ENCODE assay signal across 1 cellular context in the genomic region with DNA sequence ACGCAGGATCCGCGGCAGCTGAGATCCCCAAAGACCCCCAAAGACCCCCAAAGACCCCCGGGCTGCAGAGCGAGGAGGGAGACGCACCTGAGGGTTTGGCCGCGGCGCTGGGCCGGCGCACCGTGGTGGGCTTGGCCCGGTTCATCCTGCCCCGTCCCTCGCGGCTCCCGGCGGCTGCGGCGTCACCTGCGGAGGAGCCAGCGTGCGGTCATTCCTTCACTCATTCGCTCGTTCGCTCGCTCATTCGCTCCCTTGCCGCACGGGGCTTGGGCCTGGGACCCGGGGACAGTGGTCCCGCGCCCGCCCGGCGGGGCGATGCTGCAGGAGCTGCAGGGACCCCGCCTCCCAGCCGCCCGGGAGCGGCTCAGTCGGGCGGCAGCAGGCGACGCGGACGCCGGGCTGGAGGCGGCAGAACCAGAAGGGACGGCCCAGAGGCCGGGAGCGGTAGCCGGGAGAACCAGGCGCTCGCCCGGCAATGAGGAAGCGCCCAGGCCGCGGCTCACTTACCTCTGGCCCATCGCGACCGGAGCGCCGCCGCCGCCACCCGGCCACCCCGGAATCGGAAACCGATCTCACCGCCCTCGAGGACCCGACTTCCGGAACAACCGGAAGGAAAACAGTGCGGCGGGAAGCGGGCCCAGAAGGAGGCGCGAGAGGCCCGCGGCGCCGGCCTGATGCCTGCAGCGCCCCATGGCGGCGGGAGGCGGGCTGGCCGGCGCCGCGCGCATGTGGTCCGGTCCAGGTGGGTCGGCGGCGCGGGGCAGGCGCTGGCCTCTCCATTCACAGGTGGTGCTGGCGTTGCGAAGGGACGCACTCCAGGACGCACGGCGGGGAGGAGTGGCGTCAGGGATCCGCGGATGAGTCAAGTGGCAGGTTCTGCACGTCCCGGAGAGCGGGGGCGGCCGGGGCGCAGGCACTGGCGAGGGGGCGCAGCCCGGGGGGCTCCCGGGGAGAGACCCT.
TF ChIP-seq lines count a peak whose summit lies in the region.

TSS of gene INTS1 (minus strand) at position 574 of the 960 bp plus-strand sequence. CDS start at position 145, 429 bp downstream.

TF ChIP-seq in H1, 55 proteins besides CTCF, POLR2A, EP300 and RAD21 (continues in another document):
- TF ChIP-seq, protein P1, sequence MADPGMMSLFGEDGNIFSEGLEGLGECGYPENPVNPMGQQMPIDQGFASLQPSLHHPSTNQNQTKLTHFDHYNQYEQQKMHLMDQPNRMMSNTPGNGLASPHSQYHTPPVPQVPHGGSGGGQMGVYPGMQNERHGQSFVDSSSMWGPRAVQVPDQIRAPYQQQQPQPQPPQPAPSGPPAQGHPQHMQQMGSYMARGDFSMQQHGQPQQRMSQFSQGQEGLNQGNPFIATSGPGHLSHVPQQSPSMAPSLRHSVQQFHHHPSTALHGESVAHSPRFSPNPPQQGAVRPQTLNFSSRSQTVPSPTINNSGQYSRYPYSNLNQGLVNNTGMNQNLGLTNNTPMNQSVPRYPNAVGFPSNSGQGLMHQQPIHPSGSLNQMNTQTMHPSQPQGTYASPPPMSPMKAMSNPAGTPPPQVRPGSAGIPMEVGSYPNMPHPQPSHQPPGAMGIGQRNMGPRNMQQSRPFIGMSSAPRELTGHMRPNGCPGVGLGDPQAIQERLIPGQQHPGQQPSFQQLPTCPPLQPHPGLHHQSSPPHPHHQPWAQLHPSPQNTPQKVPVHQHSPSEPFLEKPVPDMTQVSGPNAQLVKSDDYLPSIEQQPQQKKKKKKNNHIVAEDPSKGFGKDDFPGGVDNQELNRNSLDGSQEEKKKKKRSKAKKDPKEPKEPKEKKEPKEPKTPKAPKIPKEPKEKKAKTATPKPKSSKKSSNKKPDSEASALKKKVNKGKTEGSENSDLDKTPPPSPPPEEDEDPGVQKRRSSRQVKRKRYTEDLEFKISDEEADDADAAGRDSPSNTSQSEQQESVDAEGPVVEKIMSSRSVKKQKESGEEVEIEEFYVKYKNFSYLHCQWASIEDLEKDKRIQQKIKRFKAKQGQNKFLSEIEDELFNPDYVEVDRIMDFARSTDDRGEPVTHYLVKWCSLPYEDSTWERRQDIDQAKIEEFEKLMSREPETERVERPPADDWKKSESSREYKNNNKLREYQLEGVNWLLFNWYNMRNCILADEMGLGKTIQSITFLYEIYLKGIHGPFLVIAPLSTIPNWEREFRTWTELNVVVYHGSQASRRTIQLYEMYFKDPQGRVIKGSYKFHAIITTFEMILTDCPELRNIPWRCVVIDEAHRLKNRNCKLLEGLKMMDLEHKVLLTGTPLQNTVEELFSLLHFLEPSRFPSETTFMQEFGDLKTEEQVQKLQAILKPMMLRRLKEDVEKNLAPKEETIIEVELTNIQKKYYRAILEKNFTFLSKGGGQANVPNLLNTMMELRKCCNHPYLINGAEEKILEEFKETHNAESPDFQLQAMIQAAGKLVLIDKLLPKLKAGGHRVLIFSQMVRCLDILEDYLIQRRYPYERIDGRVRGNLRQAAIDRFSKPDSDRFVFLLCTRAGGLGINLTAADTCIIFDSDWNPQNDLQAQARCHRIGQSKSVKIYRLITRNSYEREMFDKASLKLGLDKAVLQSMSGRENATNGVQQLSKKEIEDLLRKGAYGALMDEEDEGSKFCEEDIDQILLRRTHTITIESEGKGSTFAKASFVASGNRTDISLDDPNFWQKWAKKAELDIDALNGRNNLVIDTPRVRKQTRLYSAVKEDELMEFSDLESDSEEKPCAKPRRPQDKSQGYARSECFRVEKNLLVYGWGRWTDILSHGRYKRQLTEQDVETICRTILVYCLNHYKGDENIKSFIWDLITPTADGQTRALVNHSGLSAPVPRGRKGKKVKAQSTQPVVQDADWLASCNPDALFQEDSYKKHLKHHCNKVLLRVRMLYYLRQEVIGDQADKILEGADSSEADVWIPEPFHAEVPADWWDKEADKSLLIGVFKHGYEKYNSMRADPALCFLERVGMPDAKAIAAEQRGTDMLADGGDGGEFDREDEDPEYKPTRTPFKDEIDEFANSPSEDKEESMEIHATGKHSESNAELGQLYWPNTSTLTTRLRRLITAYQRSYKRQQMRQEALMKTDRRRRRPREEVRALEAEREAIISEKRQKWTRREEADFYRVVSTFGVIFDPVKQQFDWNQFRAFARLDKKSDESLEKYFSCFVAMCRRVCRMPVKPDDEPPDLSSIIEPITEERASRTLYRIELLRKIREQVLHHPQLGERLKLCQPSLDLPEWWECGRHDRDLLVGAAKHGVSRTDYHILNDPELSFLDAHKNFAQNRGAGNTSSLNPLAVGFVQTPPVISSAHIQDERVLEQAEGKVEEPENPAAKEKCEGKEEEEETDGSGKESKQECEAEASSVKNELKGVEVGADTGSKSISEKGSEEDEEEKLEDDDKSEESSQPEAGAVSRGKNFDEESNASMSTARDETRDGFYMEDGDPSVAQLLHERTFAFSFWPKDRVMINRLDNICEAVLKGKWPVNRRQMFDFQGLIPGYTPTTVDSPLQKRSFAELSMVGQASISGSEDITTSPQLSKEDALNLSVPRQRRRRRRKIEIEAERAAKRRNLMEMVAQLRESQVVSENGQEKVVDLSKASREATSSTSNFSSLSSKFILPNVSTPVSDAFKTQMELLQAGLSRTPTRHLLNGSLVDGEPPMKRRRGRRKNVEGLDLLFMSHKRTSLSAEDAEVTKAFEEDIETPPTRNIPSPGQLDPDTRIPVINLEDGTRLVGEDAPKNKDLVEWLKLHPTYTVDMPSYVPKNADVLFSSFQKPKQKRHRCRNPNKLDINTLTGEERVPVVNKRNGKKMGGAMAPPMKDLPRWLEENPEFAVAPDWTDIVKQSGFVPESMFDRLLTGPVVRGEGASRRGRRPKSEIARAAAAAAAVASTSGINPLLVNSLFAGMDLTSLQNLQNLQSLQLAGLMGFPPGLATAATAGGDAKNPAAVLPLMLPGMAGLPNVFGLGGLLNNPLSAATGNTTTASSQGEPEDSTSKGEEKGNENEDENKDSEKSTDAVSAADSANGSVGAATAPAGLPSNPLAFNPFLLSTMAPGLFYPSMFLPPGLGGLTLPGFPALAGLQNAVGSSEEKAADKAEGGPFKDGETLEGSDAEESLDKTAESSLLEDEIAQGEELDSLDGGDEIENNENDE (IDR thresholded peaks at IDR 0.05; ENCODE audit: insufficient replicate concordance, low read length) = no peak
- TF ChIP-seq KDM1A (IDR thresholded peaks at IDR 0.05; ENCODE audit: borderline replicate concordance, low read length) = no peak
- no peak for TF ChIP-seq KDM4A (IDR thresholded peaks at IDR 0.05; ENCODE audit: low read depth, low read length, severe bottlenecking)
- peak; percentile 35; the same call in 1 of the 2 replicates for TF ChIP-seq POLR2AphosphoS5 (IDR thresholded peaks at IDR 0.05; ENCODE audit: low read depth, low read length)
- no peak for TF ChIP-seq CEBPB (IDR thresholded peaks at IDR 0.05; ENCODE audit: low read depth, low read length)
- peak; percentile 97 for TF ChIP-seq EGR1 (IDR thresholded peaks at IDR 0.05; ENCODE audit: borderline replicate concordance, low read depth, low read length)
- 0 out of 2 replicates have a peak, but pooled peaks have one; percentile 56 for TF ChIP-seq GTF2F1 (IDR thresholded peaks at IDR 0.05; ENCODE audit: borderline replicate concordance, low read depth, low read length)
- TF ChIP-seq SP4 (IDR thresholded peaks at IDR 0.05; ENCODE audit: low read length) = no peak
- TF ChIP-seq TCF12 (IDR thresholded peaks at IDR 0.05; ENCODE audit: low read depth, low read length) = 0 out of 2 replicates have a peak, but pooled peaks have one; percentile 15
- no peak for TF ChIP-seq MAFK (IDR thresholded peaks at IDR 0.05; ENCODE audit: low read depth, low read length)
- TF ChIP-seq SIN3A (conservative IDR thresholded peaks at IDR 0.05 in 1 of 2, IDR thresholded peaks at IDR 0.05 in 1 of 2; ENCODE audit: low read depth in 1 of 2, low read length in 2 of 2) = peak; percentile 68 to 78; a peak in 1 of 4 replicates
- TF ChIP-seq RBBP5 (IDR thresholded peaks at IDR 0.05; ENCODE audit: borderline replicate concordance, low read depth, low read length) = peak; percentile 32; the same call in 1 of the 2 replicates
- no peak for TF ChIP-seq CTBP2 (IDR thresholded peaks at IDR 0.05; ENCODE audit: borderline replicate concordance, insufficient read depth, insufficient read length, low read length)
- no peak for TF ChIP-seq NRF1 (IDR thresholded peaks at IDR 0.05; ENCODE audit: low read depth, low read length)
- no peak for TF ChIP-seq RFX5 (IDR thresholded peaks at IDR 0.05; ENCODE audit: borderline replicate concordance, low read depth, low read length)
- TF ChIP-seq SP2 (IDR thresholded peaks at IDR 0.05; ENCODE audit: low read length) = peak; percentile 35; the same call in 1 of the 2 replicates
- TF ChIP-seq NANOG (IDR thresholded peaks at IDR 0.05; ENCODE audit: insufficient read depth, low read depth, low read length, poor library complexity, severe bottlenecking) = no peak
- TF ChIP-seq RNF2 (IDR thresholded peaks at IDR 0.05; ENCODE audit: borderline replicate concordance, low read depth, low read length, missing control alignments, poor library complexity, severe bottlenecking) = no peak
- no peak for TF ChIP-seq BACH1 (IDR thresholded peaks at IDR 0.05; ENCODE audit: low read length)
- TF ChIP-seq TAF7 (optimal IDR thresholded peaks at IDR 0.05; ENCODE audit: borderline replicate concordance, low read depth, low read length) = peak; percentile 89
- TF ChIP-seq YY1 (IDR thresholded peaks at IDR 0.05; ENCODE audit: low read depth, low read length) = peak; percentile 67; the same call in 1 of the 2 replicates
- TF ChIP-seq JUND (IDR thresholded peaks at IDR 0.05; ENCODE audit: low read length) = no peak
- TF ChIP-seq SP1 (IDR thresholded peaks at IDR 0.05; ENCODE audit: low read depth, low read length) = no peak
- no peak for TF ChIP-seq EZH2 (IDR thresholded peaks at IDR 0.05; ENCODE audit: low read depth, low read length, severe bottlenecking)
- TF ChIP-seq, protein P2, sequence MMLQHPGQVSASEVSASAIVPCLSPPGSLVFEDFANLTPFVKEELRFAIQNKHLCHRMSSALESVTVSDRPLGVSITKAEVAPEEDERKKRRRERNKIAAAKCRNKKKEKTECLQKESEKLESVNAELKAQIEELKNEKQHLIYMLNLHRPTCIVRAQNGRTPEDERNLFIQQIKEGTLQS (IDR thresholded peaks at IDR 0.05; ENCODE audit: insufficient read depth, low read depth, low read length) = 0 out of 2 replicates have a peak, but pooled peaks have one; percentile 34
- no peak for TF ChIP-seq BRCA1 (IDR thresholded peaks at IDR 0.05; ENCODE audit: low read depth, low read length)
- no peak for TF ChIP-seq BCL11A (IDR thresholded peaks at IDR 0.05; ENCODE audit: low read depth in 2 of 2, low read length in 2 of 2)
- TF ChIP-seq CHD1 (IDR thresholded peaks at IDR 0.05; ENCODE audit: low read depth, low read length) = no peak
- TF ChIP-seq, protein P3, sequence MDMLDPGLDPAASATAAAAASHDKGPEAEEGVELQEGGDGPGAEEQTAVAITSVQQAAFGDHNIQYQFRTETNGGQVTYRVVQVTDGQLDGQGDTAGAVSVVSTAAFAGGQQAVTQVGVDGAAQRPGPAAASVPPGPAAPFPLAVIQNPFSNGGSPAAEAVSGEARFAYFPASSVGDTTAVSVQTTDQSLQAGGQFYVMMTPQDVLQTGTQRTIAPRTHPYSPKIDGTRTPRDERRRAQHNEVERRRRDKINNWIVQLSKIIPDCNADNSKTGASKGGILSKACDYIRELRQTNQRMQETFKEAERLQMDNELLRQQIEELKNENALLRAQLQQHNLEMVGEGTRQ (IDR thresholded peaks at IDR 0.05; ENCODE audit: low read length) = no peak
- TF ChIP-seq JUN (IDR thresholded peaks at IDR 0.05; ENCODE audit: low read depth, low read length) = no peak
- peak; percentile 93 for TF ChIP-seq PHF8 (conservative IDR thresholded peaks at IDR 0.05; ENCODE audit: low read depth, low read length)
- TF ChIP-seq FOSL1 (IDR thresholded peaks at IDR 0.05; ENCODE audit: insufficient read depth, low read depth, low read length) = 0 out of 2 replicates have a peak, but pooled peaks have one; percentile 47
- TF ChIP-seq SRF (IDR thresholded peaks at IDR 0.05; ENCODE audit: low read depth, low read length) = 0 out of 2 replicates have a peak, but pooled peaks have one; percentile 17
- TF ChIP-seq TBP (IDR thresholded peaks at IDR 0.05; ENCODE audit: low read depth, low read length) = peak; percentile 85
- TF ChIP-seq SIX5 (IDR thresholded peaks at IDR 0.05; ENCODE audit: low read depth, low read length) = peak; percentile 19; the same call in 1 of the 2 replicates
- TF ChIP-seq GABPA (IDR thresholded peaks at IDR 0.05; ENCODE audit: borderline replicate concordance, insufficient read depth, low read length) = peak; percentile 94
- no peak for TF ChIP-seq POU5F1 (IDR thresholded peaks at IDR 0.05; ENCODE audit: low read depth, low read length)
- no peak for TF ChIP-seq HDAC6 (IDR thresholded peaks at IDR 0.05; ENCODE audit: low read depth, low read length)
- TF ChIP-seq MAX (IDR thresholded peaks at IDR 0.05) = peak; percentile 81
- no peak for TF ChIP-seq TEAD4 (IDR thresholded peaks at IDR 0.05; ENCODE audit: low read depth, low read length)
- peak; percentile 51 for TF ChIP-seq E2F6 (IDR thresholded peaks at IDR 0.05)
- TF ChIP-seq CREB1 (IDR thresholded peaks at IDR 0.05) = no peak
- no peak for TF ChIP-seq CHD2 (IDR thresholded peaks at IDR 0.05; ENCODE audit: low read length)
- no peak for TF ChIP-seq SUZ12 (IDR thresholded peaks at IDR 0.05; ENCODE audit: low read length)
- TF ChIP-seq SIRT6 (IDR thresholded peaks at IDR 0.05; ENCODE audit: low read length) = no peak
- no peak for TF ChIP-seq RXRA (IDR thresholded peaks at IDR 0.05; ENCODE audit: insufficient read depth, low read depth, low read length)
- TF ChIP-seq TAF1 (IDR thresholded peaks at IDR 0.05; ENCODE audit: low read depth, low read length) = peak; percentile 95
- TF ChIP-seq KDM5A (IDR thresholded peaks at IDR 0.05; ENCODE audit: low read length) = 0 out of 2 replicates have a peak, but pooled peaks have one; percentile 39
- TF ChIP-seq CBX5 (IDR thresholded peaks at IDR 0.05; ENCODE audit: low read depth, low read length) = no peak
- TF ChIP-seq CBX8 (IDR thresholded peaks at IDR 0.05; ENCODE audit: borderline replicate concordance, low read depth, low read length) = no peak
- no peak for TF ChIP-seq ASH2L (IDR thresholded peaks at IDR 0.05; ENCODE audit: low read length)
- TF ChIP-seq ZNF274 (IDR thresholded peaks at IDR 0.05; ENCODE audit: borderline replicate concordance, extremely low read depth, low read length) = no peak
- peak in 1 of 2 experiments; percentile 34; a peak in 2 of 4 replicates for TF ChIP-seq HDAC2 (IDR thresholded peaks at IDR 0.05; ENCODE audit: borderline replicate concordance in 1 of 2, low read depth in 2 of 2, low read length in 2 of 2)
